ENCODE assay signal across 27 cellular contexts in genomic region chr14:106414464-106414863, GRCh38.
"Had no signal": no experiment of that assay in that cellular context is flagged by ENCODE, and none has a peak within 500 bp of the region (broad histone marks: within the 10 kb centered on the region; RNA-seq: fewer than 3 reads in every experiment).

No MANE protein-coding gene starts in this region.

- H3K4me1 Mint-ChIP-seq: endodermal cell had no signal

- H3K4me1 ChIP-seq: colonic mucosa, esophagus muscularis mucosa, esophagus squamous epithelium, foreskin keratinocyte, gastrocnemius medialis, gastroesophageal sphincter, heart left ventricle, heart right ventricle had no signal

- H3K9me3 ChIP-seq: colonic mucosa, esophagus muscularis mucosa, esophagus squamous epithelium, gastrocnemius medialis, gastroesophageal sphincter, heart left ventricle, heart right ventricle had no signal

- H3K27ac ChIP-seq: colonic mucosa, coronary artery, dorsolateral prefrontal cortex, epithelial cell of prostate, esophagus muscularis mucosa, esophagus squamous epithelium, foreskin keratinocyte, gastrocnemius medialis, gastroesophageal sphincter, heart left ventricle, heart right ventricle, hepatocyte had no signal

- H3K36me3 ChIP-seq: colonic mucosa, esophagus muscularis mucosa, esophagus squamous epithelium, gastrocnemius medialis, gastroesophageal sphincter, heart left ventricle, heart right ventricle had no signal

- H3K4me2 ChIP-seq: hepatocyte had no signal

- H3K4me3 Mint-ChIP-seq: dendritic cell treated with granulocyte-macrophage colony-stimulating factor and Interleukin-4, amounts not matched to agents 40 ng/mL and 50 ng/mL, for 4 days; effector memory CD8-positive, alpha-beta T cell; endodermal cell had no signal

- H3K27ac Mint-ChIP-seq: dendritic cell treated with granulocyte-macrophage colony-stimulating factor and Interleukin-4, amounts not matched to agents 40 ng/mL and 50 ng/mL, for 4 days; effector memory CD8-positive, alpha-beta T cell; endodermal cell had no signal

- DNase-seq: colonic mucosa; cortex of kidney; dermis blood vessel endothelial cell; dorsolateral prefrontal cortex; effector CD4-positive, alpha-beta T cell; effector CD8-positive, alpha-beta T cell; effector memory CD4-positive, alpha-beta T cell; effector memory CD8-positive, alpha-beta T cell; endodermal cell; erythroblast; esophagus squamous epithelium; foreskin fibroblast; foreskin keratinocyte; foreskin melanocyte; gastrocnemius medialis; glutamatergic neuron; head of caudate nucleus; heart left ventricle; heart right ventricle had no signal

- H3K4me3 ChIP-seq: colonic mucosa, coronary artery, dorsolateral prefrontal cortex, esophagus muscularis mucosa, esophagus squamous epithelium, gastrocnemius medialis, gastroesophageal sphincter, heart left ventricle, heart right ventricle, hepatocyte had no signal

- H3K79me2 ChIP-seq: hepatocyte had no signal

- FAIRE-seq: endothelial cell of umbilical vein had no signal

- ATAC-seq: effector memory CD8-positive, alpha-beta T cell; esophagus mucosa; foreskin keratinocyte; gastrocnemius medialis; gastroesophageal sphincter; heart left ventricle; heart right ventricle had no signal

- H3K9me3 Mint-ChIP-seq: dendritic cell treated with granulocyte-macrophage colony-stimulating factor and Interleukin-4, amounts not matched to agents 40 ng/mL and 50 ng/mL, for 4 days; effector memory CD8-positive, alpha-beta T cell had no signal

- H3K27me3 ChIP-seq: colonic mucosa, esophagus squamous epithelium, foreskin keratinocyte, gastrocnemius medialis, gastroesophageal sphincter, hepatocyte had no signal

- H2AFZ ChIP-seq: hepatocyte had no signal
